19 cellular contexts compared by ENCODE assay signal in genomic region chr2:37992631-37993030, GRCh38.
DNase-seq lines count a peak whose midpoint lies in the region; ATAC-seq, FAIRE-seq and TF ChIP-seq lines count a peak whose summit lies in the region.
"Had no signal": no experiment of that assay in that cellular context is flagged by ENCODE, and none has a peak within 500 bp of the region (broad histone marks: within the 10 kb centered on the region; RNA-seq: fewer than 3 reads in every experiment).

No MANE protein-coding gene starts in this region.

- no peak overlapping the region for H3K4me2 ChIP-seq in HepG2 (ENCODE audit: low read depth, low read length)
- H3K4me2 ChIP-seq: BLaER1 treated with 17β-estradiol and CSF1 and Interleukin-3, amounts not matched to agents 10 nM and 100 nM had no signal

- no peak for TF ChIP-seq RAD21 in HepG2 (CRISPR knock-in tag; IDR thresholded peaks at IDR 0.05)

- FAIRE-seq in HepG2 (lab: Jason Lieb, UNC), result no peak
- peak; percentile 79 for FAIRE-seq in RCC 7860 (lab: Jason Lieb, UNC)
- FAIRE-seq: GM12892, H1 had no signal

- no peaks in the 10 kb centered on the region for H3K36me3 ChIP-seq in HepG2 (replicated peaks in 1 of 2; ENCODE audit: control insufficient read depth in 1 of 2, insufficient read depth in 2 of 2, low read length in 2 of 2)
- peaks cover 0 to 6% (median 3%) of the 10 kb centered on the region in 4 donors for H3K36me3 ChIP-seq in right lobe of liver
- no peaks in the 10 kb centered on the region for H3K36me3 ChIP-seq in Caco-2 (ENCODE audit: control insufficient read depth, insufficient read depth, low read length)

- DNase-seq in HepG2 (ENCODE audit: low spot score) (no peak), right lobe of liver (no peak), RCC 7860 (ENCODE audit: low spot score) (no peak), left kidney (ENCODE audit: low read depth, low spot score) (peak; percentile 66), NCI-H510A (lab: John Stamatoyannopoulos, UW) (no peak), Caco-2 (no peak)
- DNase-seq: CD8-positive, alpha-beta T cell; DMS153; DMS79; GDM1; H9 had no signal

- no peak overlapping the region for H3K27ac Mint-ChIP-seq in Caco-2 (ENCODE audit: unreplicated experiment)
- H3K27ac Mint-ChIP-seq: B cell; CD8-positive, alpha-beta T cell; H9; IgD-negative memory B cell had no signal

- intact Hi-C loops in HepG2 (cut with micrococcal nuclease; ENCODE audit: unreplicated experiment) (no loop called here), right lobe of liver (cut with DNase I) (no loop called here), Caco-2 (cut with micrococcal nuclease; ENCODE audit: unreplicated experiment) (no loop called here)

- H3K9me3 Mint-ChIP-seq in Caco-2 (ENCODE audit: unreplicated experiment), result no peaks in the 10 kb centered on the region
- H3K9me3 Mint-ChIP-seq: CD8-positive, alpha-beta T cell; IgD-negative memory B cell had no signal

- ATAC-seq in HepG2, result no peak
- no peak for ATAC-seq in right lobe of liver
- no peak for ATAC-seq in GM21515 (IDR thresholded peaks at IDR 0.05; ENCODE audit: unreplicated experiment)
- no peak for ATAC-seq in HG03521 (IDR thresholded peaks at IDR 0.05; ENCODE audit: unreplicated experiment)
- ATAC-seq: CD8-positive, alpha-beta T cell had no signal

- POLR2A ChIA-PET in HepG2 (lab: Yijun Ruan, JAX), result no interaction called here
- POLR2A ChIA-PET in Caco-2 (lab: Charles Lee), result no interaction called here

- H3K27ac ChIP-seq in HepG2 (ENCODE audit: extremely low read length, insufficient read depth, low read length) (no peak overlapping the region), right lobe of liver (no peak overlapping the region)
- H3K27ac ChIP-seq: 22Rv1; BLaER1 treated with 17β-estradiol and CSF1 and Interleukin-3, amounts not matched to agents 10 nM and 100 nM had no signal

- CTCF ChIA-PET in HepG2 (lab: Yijun Ruan, JAX; ENCODE audit: low intra/inter-chr PET ratio, low total read pairs) (no interaction called here), Caco-2 (lab: Charles Lee) (interaction anchor here (0.6 to 1.6 kb wide), 8 partner anchors 9 to 374 kb away, joined by 3 to 6 read pairs (median 3); partner anchors contain the start of gene CYP1B1)

- no peaks in the 10 kb centered on the region for H3K4me1 Mint-ChIP-seq in Caco-2 (ENCODE audit: low read depth, unreplicated experiment)
- H3K4me1 Mint-ChIP-seq: B cell, IgD-negative memory B cell had no signal

- no peaks in the 10 kb centered on the region for H3K36me3 Mint-ChIP-seq in Caco-2 (ENCODE audit: insufficient read depth, unreplicated experiment)

- no peaks in the 10 kb centered on the region for H3K79me2 ChIP-seq in HepG2 (ENCODE audit: insufficient read depth, low read length)

- no peaks in the 10 kb centered on the region for H3K27me3 Mint-ChIP-seq in Caco-2 (ENCODE audit: insufficient read depth, unreplicated experiment)
- H3K27me3 Mint-ChIP-seq: B cell, IgD-negative memory B cell had no signal

- in situ Hi-C loops in HepG2 (cut with HindIII; ENCODE audit: extremely low pct_ligation_motif_present, low pct_unique_long_range_greater_than_20kb), result no loop called here

- H3K4me3 Mint-ChIP-seq in Caco-2 (ENCODE audit: unreplicated experiment), result no peak overlapping the region
- H3K4me3 Mint-ChIP-seq: B cell; CD8-positive, alpha-beta T cell; H9; IgD-negative memory B cell had no signal

- H4K20me1 ChIP-seq in HepG2 (ENCODE audit: insufficient read depth, low read length), result no peaks in the 10 kb centered on the region
- H4K20me1 ChIP-seq: BLaER1 treated with 17β-estradiol and CSF1 and Interleukin-3, amounts not matched to agents 10 nM and 100 nM had no signal

- no peak for TF ChIP-seq CTCF in HepG2 (CRISPR knock-in tag; IDR thresholded peaks at IDR 0.05)
- TF ChIP-seq CTCF in right lobe of liver (IDR thresholded peaks at IDR 0.05), result no peak
- no peak for TF ChIP-seq CTCF in Caco-2 (IDR thresholded peaks at IDR 0.05; ENCODE audit: insufficient read depth in 1 of 2, low read depth in 1 of 2, low read length in 1 of 2, severe bottlenecking in 1 of 2, unreplicated experiment in 1 of 2)

- BruUV-seq in HepG2 (replicated peaks; lab: Mats Ljungman, UMichigan) (no TSS peak), Caco-2 (replicated peaks; lab: Mats Ljungman, UMichigan) (no TSS peak)

- WGBS in HepG2 (ENCODE audit: low lambda C conversion rate), result 80% methylated on average over 3 of the region's 3 CpGs
- WGBS in right lobe of liver (ENCODE audit: insufficient coverage, low coverage, low lambda C conversion rate, missing lambda C conversion rate), result 75% methylated on average over 3 of the region's 3 CpGs

- H3K27me3 ChIP-seq in HepG2 (ENCODE audit: control insufficient read depth in 1 of 2, insufficient read depth in 2 of 2, low read length in 2 of 2), result no peaks in the 10 kb centered on the region
- H3K27me3 ChIP-seq in right lobe of liver, result no peaks in the 10 kb centered on the region
- H3K27me3 ChIP-seq in Caco-2 (replicated peaks; ENCODE audit: control insufficient read depth, insufficient read depth, low read length), result no peaks in the 10 kb centered on the region
- H3K27me3 ChIP-seq: BLaER1 treated with 17β-estradiol and CSF1 and Interleukin-3, amounts not matched to agents 10 nM and 100 nM had no signal

- H2AFZ ChIP-seq in HepG2 (ENCODE audit: low read length), result peak overlapping the region; percentile 2

- no peak overlapping the region for H3K9ac ChIP-seq in HepG2 (ENCODE audit: insufficient read depth, low read depth, low read length)
- H3K9ac ChIP-seq: BLaER1 treated with 17β-estradiol and CSF1 and Interleukin-3, amounts not matched to agents 10 nM and 100 nM had no signal

- no peaks in the 10 kb centered on the region for H3K9me3 ChIP-seq in HepG2 (ENCODE audit: low read length)
- no peaks in the 10 kb centered on the region for H3K9me3 ChIP-seq in right lobe of liver
- H3K9me3 ChIP-seq in Caco-2, result no peaks in the 10 kb centered on the region

- TF ChIP-seq POLR2A in HepG2 (IDR thresholded peaks at IDR 0.05; ENCODE audit: insufficient read depth in 1 of 2, low read depth in 2 of 2, low read length in 2 of 2) (no peak), right lobe of liver (IDR thresholded peaks at IDR 0.05) (no peak)

- H3K4me1 ChIP-seq in HepG2 (ENCODE audit: insufficient read depth, low read length) (peaks cover 6% of the 10 kb centered on the region; the same call in 1 of the 2 replicates), right lobe of liver (no peaks in the 10 kb centered on the region), Caco-2 (peaks cover 10% of the 10 kb centered on the region)
- H3K4me1 ChIP-seq: BLaER1 treated with 17β-estradiol and CSF1 and Interleukin-3, amounts not matched to agents 10 nM and 100 nM had no signal

- TF ChIP-seq EP300 in HepG2 (IDR thresholded peaks at IDR 0.05; ENCODE audit: low read depth in 2 of 2, low read length in 2 of 2) (no peak), HepG2 (CRISPR knock-in tag; IDR thresholded peaks at IDR 0.05; ENCODE audit: borderline replicate concordance) (no peak)

- no peak overlapping the region for H3K4me3 ChIP-seq in HepG2 (replicated peaks in 1 of 3; ENCODE audit: insufficient read depth in 1 of 3, low read depth in 2 of 3, low read length in 3 of 3)
- H3K4me3 ChIP-seq in right lobe of liver, result no peak overlapping the region
- no peak overlapping the region for H3K4me3 ChIP-seq in Caco-2 (ENCODE audit: low read depth, low read length)
- H3K4me3 ChIP-seq: BLaER1 treated with 17β-estradiol and CSF1 and Interleukin-3, amounts not matched to agents 10 nM and 100 nM had no signal

TF ChIP-seq in HepG2, 621 proteins besides CTCF, POLR2A, EP300 and RAD21:
- TF ChIP-seq ELF3 (CRISPR knock-in tag; IDR thresholded peaks at IDR 0.05), result no peak
- no peak for TF ChIP-seq POLR2G (IDR thresholded peaks at IDR 0.05; ENCODE audit: low read depth, low read length)
- TF ChIP-seq ETS1 (CRISPR knock-in tag; IDR thresholded peaks at IDR 0.05), result no peak
- no peak for TF ChIP-seq ZNF737 (CRISPR knock-in tag; IDR thresholded peaks at IDR 0.05; ENCODE audit: borderline replicate concordance)
TF ChIP-seq in HepG2: peak in this region for 0.
